Comparison of ENCODE assay signal across 24 cellular contexts in the genomic region with DNA sequence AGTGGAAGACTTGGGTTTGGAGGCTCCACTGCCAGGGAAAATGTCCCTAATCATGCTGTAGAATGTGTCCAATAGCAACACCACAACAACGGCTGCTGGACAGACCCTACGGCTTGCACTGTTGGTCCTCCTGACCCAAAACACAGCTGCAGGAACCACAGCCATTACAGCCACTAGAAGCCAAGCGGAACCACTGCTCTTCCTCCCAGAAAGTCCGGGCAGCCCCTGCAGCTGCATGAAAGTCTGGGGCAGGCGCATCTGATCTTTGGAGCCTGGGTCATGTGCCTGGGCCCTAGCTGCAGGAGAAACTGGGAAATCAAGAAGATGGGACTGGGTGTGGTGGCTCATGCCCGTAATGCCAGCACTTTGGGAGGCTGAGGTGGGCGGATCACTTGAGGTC.
"Had no signal": no experiment of that assay in that cellular context is flagged by ENCODE, and none has a peak within 500 bp of the region (broad histone marks: within the 10 kb centered on the region; RNA-seq: fewer than 3 reads in every experiment).

No MANE protein-coding gene starts in this region.

- H3K36me3 Mint-ChIP-seq: naive B cell; stimulated activated effector memory CD8-positive, alpha-beta T cell treated with anti-CD3 and anti-CD28 coated beads, Interleukin-12 subunit alpha, Interleukin-12 subunit beta, amount 100 ng/mL, for 72 hours had no signal

- H3K9me3 Mint-ChIP-seq: endodermal cell; naive B cell; nephron; stimulated activated effector memory CD8-positive, alpha-beta T cell treated with anti-CD3 and anti-CD28 coated beads, Interleukin-12 subunit alpha, Interleukin-12 subunit beta, amount 100 ng/mL, for 72 hours; stimulated activated naive CD8-positive, alpha-beta T cell treated with anti-CD3 and anti-CD28 coated beads, Interleukin-15, Interleukin-2, amounts not matched to agents 100 ng/mL and 50 ng/mL, for 24 hours had no signal

- H3K4me1 Mint-ChIP-seq: endodermal cell; nephron; stimulated activated effector memory CD8-positive, alpha-beta T cell treated with anti-CD3 and anti-CD28 coated beads, Interleukin-12 subunit alpha, Interleukin-12 subunit beta, amount 100 ng/mL, for 72 hours had no signal

- H3K79me2 ChIP-seq: hepatocyte had no signal

- H2AFZ ChIP-seq: hepatocyte had no signal

- H3K27ac ChIP-seq: foreskin keratinocyte, hepatocyte, left ventricle myocardium inferior, neutrophil, psoas muscle, right lobe of liver, tibial artery, upper lobe of right lung, vagina had no signal

- H3K4me1 ChIP-seq: foreskin keratinocyte, left ventricle myocardium inferior, right lobe of liver, tibial artery, upper lobe of right lung, vagina had no signal

- H3K4me3 ChIP-seq: hepatocyte, left ventricle myocardium inferior, lung, psoas muscle, right lobe of liver, tibial artery, upper lobe of right lung, vagina had no signal

- H3K27me3 ChIP-seq: hepatocyte, neutrophil, right lobe of liver, tibial artery, upper lobe of right lung, vagina had no signal

- DNase-seq: effector CD4-positive, alpha-beta T cell; endodermal cell; erythroblast; foreskin keratinocyte; head of caudate nucleus; kidney; left cardiac atrium; left ventricle myocardium inferior; mesendoderm; naive B cell; psoas muscle; retina; right lobe of liver; stimulated activated CD4-positive, alpha-beta T cell treated with anti-CD3 and anti-CD28 coated beads, Interleukin-4, amount 100 ng/mL, for 1 hour; stimulated activated CD8-positive, alpha-beta memory T cell treated with anti-CD3 and anti-CD28 coated beads, Interleukin-4, amount 100 ng/mL, for 48 hours; tibial artery; upper lobe of right lung had no signal

- H3K27ac Mint-ChIP-seq: endodermal cell; naive B cell; nephron; stimulated activated effector memory CD8-positive, alpha-beta T cell treated with anti-CD3 and anti-CD28 coated beads, Interleukin-12 subunit alpha, Interleukin-12 subunit beta, amount 100 ng/mL, for 72 hours; stimulated activated naive CD8-positive, alpha-beta T cell treated with anti-CD3 and anti-CD28 coated beads, Interleukin-15, Interleukin-2, amounts not matched to agents 100 ng/mL and 50 ng/mL, for 24 hours had no signal

- H3K36me3 ChIP-seq: left ventricle myocardium inferior, neutrophil, right lobe of liver, tibial artery, upper lobe of right lung, vagina had no signal

- H3K9me3 ChIP-seq: left ventricle myocardium inferior, neutrophil, psoas muscle, right lobe of liver, tibial artery, upper lobe of right lung, vagina had no signal

- H3K4me3 Mint-ChIP-seq: endodermal cell; naive B cell; nephron; stimulated activated effector memory CD8-positive, alpha-beta T cell treated with anti-CD3 and anti-CD28 coated beads, Interleukin-12 subunit alpha, Interleukin-12 subunit beta, amount 100 ng/mL, for 72 hours; stimulated activated naive CD8-positive, alpha-beta T cell treated with anti-CD3 and anti-CD28 coated beads, Interleukin-15, Interleukin-2, amounts not matched to agents 100 ng/mL and 50 ng/mL, for 24 hours had no signal

- H3K27me3 Mint-ChIP-seq: stimulated activated naive CD8-positive, alpha-beta T cell treated with anti-CD3 and anti-CD28 coated beads, Interleukin-15, Interleukin-2, amounts not matched to agents 100 ng/mL and 50 ng/mL, for 24 hours had no signal

- ATAC-seq: foreskin keratinocyte; left cardiac atrium; psoas muscle; right lobe of liver; stimulated activated effector memory CD8-positive, alpha-beta T cell treated with anti-CD3 and anti-CD28 coated beads, Interleukin-12 subunit alpha, Interleukin-12 subunit beta, amount 100 ng/mL, for 72 hours; upper lobe of right lung had no signal

- H3K4me2 ChIP-seq: hepatocyte had no signal
